18 cellular contexts compared by ENCODE assay signal in the genomic region with DNA sequence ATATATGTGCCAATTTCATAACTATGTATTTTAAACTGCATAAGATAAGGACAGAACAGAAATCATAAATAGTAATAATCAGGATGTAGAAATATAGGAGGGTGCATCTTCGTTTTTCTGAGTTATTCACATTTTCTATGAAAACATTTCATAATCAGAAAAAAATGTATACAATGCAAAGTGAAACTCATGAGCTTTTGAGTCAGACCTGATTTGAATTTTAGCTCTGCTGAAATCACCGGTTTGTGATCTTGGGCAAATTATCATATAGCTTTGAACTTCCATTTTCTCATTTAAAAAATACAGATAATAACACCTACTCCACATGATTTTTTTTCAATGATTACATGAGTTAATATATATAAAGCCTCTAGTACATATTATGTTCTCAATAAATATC.
DNase-seq lines count a peak whose midpoint lies in the region; ATAC-seq and TF ChIP-seq lines count a peak whose summit lies in the region.
"Had no signal": no experiment of that assay in that cellular context is flagged by ENCODE, and none has a peak within 500 bp of the region (broad histone marks: within the 10 kb centered on the region; RNA-seq: fewer than 3 reads in every experiment).

No MANE protein-coding gene starts in this region.

- intact Hi-C loops in MCF 10A (cut with micrococcal nuclease): no loop called here
- intact Hi-C loops in breast epithelium (cut with DNase I; ENCODE audit: low total_unique reads): no loop called here
- intact Hi-C loops in activated CD4-positive, alpha-beta T cell treated with anti-CD3 and anti-CD28 coated beads for 36 hours (cut with DNase I, micrococcal nuclease): no loop called here

- CTCF ChIA-PET in MCF 10A (lab: Yijun Ruan, JAX): interaction anchor here (0.5 to 1.2 kb wide), 4 partner anchors 166 to 321 kb away, joined by 3 to 5 read pairs (median 3); no protein-coding TSS in a partner anchor
- CTCF ChIA-PET in activated CD4-positive, alpha-beta T cell treated with anti-CD3 and anti-CD28 coated beads for 36 hours (lab: Charles Lee): no interaction called here

- H3K27ac ChIP-seq in breast epithelium: no peak overlapping the region
- H3K27ac ChIP-seq in smooth muscle cell (ENCODE audit: low read depth): peak overlapping the region; percentile 48
- H3K27ac ChIP-seq: 22Rv1, PC-9 had no signal

- H3K9me3 Mint-ChIP-seq in MCF 10A (ENCODE audit: unreplicated experiment): peaks cover 15% of the 10 kb centered on the region
- no peaks in the 10 kb centered on the region for H3K9me3 Mint-ChIP-seq in activated CD4-positive, alpha-beta T cell treated with anti-CD3 and anti-CD28 coated beads for 36 hours (ENCODE audit: low read depth)
- H3K9me3 Mint-ChIP-seq: CD4-positive, alpha-beta T cell had no signal

- H3K79me2 ChIP-seq in smooth muscle cell (ENCODE audit: low read depth): no peaks in the 10 kb centered on the region

- H4K20me1 ChIP-seq in smooth muscle cell (ENCODE audit: low read depth): no peaks in the 10 kb centered on the region

- H2AFZ ChIP-seq in smooth muscle cell (ENCODE audit: low read depth): peak overlapping the region; percentile 54
- H2AFZ ChIP-seq: PC-9 had no signal

- peak overlapping the region; percentile 66 for H3K27ac Mint-ChIP-seq in MCF 10A (ENCODE audit: low read depth, unreplicated experiment)
- H3K27ac Mint-ChIP-seq in activated CD4-positive, alpha-beta T cell treated with anti-CD3 and anti-CD28 coated beads for 36 hours: no peak overlapping the region
- H3K27ac Mint-ChIP-seq: CD4-positive, alpha-beta T cell had no signal

- no peak for DNase-seq in MCF 10A (ENCODE audit: unreplicated experiment)
- no peak for DNase-seq in breast epithelium (ENCODE audit: low spot score in 2 of 2)
- peak; percentile 62 for DNase-seq in adipocyte (ENCODE audit: low read depth)
- DNase-seq in epithelial cell of esophagus (ENCODE audit: low read depth): peak; percentile 73
- DNase-seq in smooth muscle cell (lab: John Stamatoyannopoulos, UW; ENCODE audit: unreplicated experiment): no peak
- no peak for DNase-seq in stimulated activated CD4-positive, alpha-beta T cell treated with anti-CD3 and anti-CD28 coated beads, Interleukin-4, amount 100 ng/mL, for 1 hour
- DNase-seq in activated CD4-positive, alpha-beta T cell treated with anti-CD3 and anti-CD28 coated beads for 36 hours: no peak
- DNase-seq: BE2C; Calu3; CD4-positive, alpha-beta T cell; DMS53; GOT3; NCI-H1436 treated with DMSO at 0.1 percent for 48 hours; NCI-H2029 treated with DMSO at 0.1 percent for 48 hours; NCI-H748 treated with DMSO at 0.1 percent for 48 hours; PC-9 had no signal

- no peaks in the 10 kb centered on the region for H3K27me3 ChIP-seq in breast epithelium
- H3K27me3 ChIP-seq in adipocyte (replicated peaks; ENCODE audit: control insufficient read depth, insufficient read depth, low read length): no peaks in the 10 kb centered on the region
- H3K27me3 ChIP-seq in smooth muscle cell (ENCODE audit: low read depth): no peaks in the 10 kb centered on the region
- H3K27me3 ChIP-seq: BE2C had no signal

- H3K4me1 Mint-ChIP-seq in MCF 10A (ENCODE audit: insufficient read depth, unreplicated experiment): peaks cover 32% of the 10 kb centered on the region
- H3K4me1 Mint-ChIP-seq in activated CD4-positive, alpha-beta T cell treated with anti-CD3 and anti-CD28 coated beads for 36 hours: no peaks in the 10 kb centered on the region

- no peaks in the 10 kb centered on the region for H3K36me3 Mint-ChIP-seq in MCF 10A (ENCODE audit: insufficient read depth, unreplicated experiment)
- H3K36me3 Mint-ChIP-seq in activated CD4-positive, alpha-beta T cell treated with anti-CD3 and anti-CD28 coated beads for 36 hours (ENCODE audit: low read depth): no peaks in the 10 kb centered on the region

- no peak overlapping the region for H3K4me3 Mint-ChIP-seq in MCF 10A (ENCODE audit: unreplicated experiment)
- H3K4me3 Mint-ChIP-seq in activated CD4-positive, alpha-beta T cell treated with anti-CD3 and anti-CD28 coated beads for 36 hours: no peak overlapping the region
- H3K4me3 Mint-ChIP-seq: CD4-positive, alpha-beta T cell had no signal

- H3F3A ChIP-seq in smooth muscle cell (ENCODE audit: low read depth): no peaks in the 10 kb centered on the region

- POLR2A ChIA-PET in MCF 10A (lab: Yijun Ruan, JAX): interaction anchor here (0.5 to 5.9 kb wide), 11 partner anchors 12 to 339 kb away, joined by 3 to 77 read pairs (median 4); a partner anchor contains a TSS
- POLR2A ChIA-PET in activated CD4-positive, alpha-beta T cell treated with anti-CD3 and anti-CD28 coated beads for 36 hours (lab: Charles Lee): no interaction called here

- TF ChIP-seq CTCF in MCF 10A (IDR thresholded peaks at IDR 0.05; ENCODE audit: unreplicated experiment) (no peak), breast epithelium (IDR thresholded peaks at IDR 0.05) (no peak), epithelial cell of esophagus (IDR thresholded peaks at IDR 0.05; ENCODE audit: insufficient read depth, low read depth, low read length, missing control alignments) (no peak), smooth muscle cell (IDR thresholded peaks at IDR 0.05; ENCODE audit: borderline replicate concordance, insufficient read depth, poor library complexity, severe bottlenecking) (no peak)

- BruUV-seq in MCF 10A (replicated peaks; lab: Mats Ljungman, UMichigan): no TSS peak

- no peak overlapping the region for H3K4me3 ChIP-seq in breast epithelium
- no peak overlapping the region for H3K4me3 ChIP-seq in adipocyte (ENCODE audit: low read length)
- H3K4me3 ChIP-seq in epithelial cell of esophagus (ENCODE audit: low read length): no peak overlapping the region
- no peak overlapping the region for H3K4me3 ChIP-seq in smooth muscle cell
- H3K4me3 ChIP-seq: PC-9 had no signal

- H3K9ac ChIP-seq in adipocyte (ENCODE audit: low read length) (no peak overlapping the region), smooth muscle cell (ENCODE audit: low read depth) (no peak overlapping the region)

- WGBS in smooth muscle cell (ENCODE audit: low lambda C conversion rate): 65% methylated on average over 2 of the region's 2 CpGs

- no peaks in the 10 kb centered on the region for H3K9me3 ChIP-seq in breast epithelium
- H3K9me3 ChIP-seq in adipocyte (ENCODE audit: control insufficient read depth, low read length): peaks cover 6% of the 10 kb centered on the region
- H3K9me3 ChIP-seq in smooth muscle cell (replicated peaks; ENCODE audit: low read depth): no peaks in the 10 kb centered on the region
- H3K9me3 ChIP-seq: BE2C had no signal

- H3K4me1 ChIP-seq in breast epithelium (no peaks in the 10 kb centered on the region), adipocyte (ENCODE audit: control insufficient read depth, insufficient read depth, low read length) (no peaks in the 10 kb centered on the region), smooth muscle cell (ENCODE audit: low read depth) (peaks cover 26% of the 10 kb centered on the region)
- H3K4me1 ChIP-seq: BE2C had no signal

- no peak for TF ChIP-seq POLR2A in breast epithelium (IDR thresholded peaks at IDR 0.05)

- H3K36me3 ChIP-seq in breast epithelium (no peaks in the 10 kb centered on the region), adipocyte (ENCODE audit: control insufficient read depth, insufficient read depth, low read length, severe bottlenecking) (no peaks in the 10 kb centered on the region), smooth muscle cell (ENCODE audit: low read depth) (no peaks in the 10 kb centered on the region)
- H3K36me3 ChIP-seq: BE2C had no signal

- H3K4me2 ChIP-seq in smooth muscle cell: no peak overlapping the region
- H3K4me2 ChIP-seq: PC-9 had no signal

- H3K27me3 Mint-ChIP-seq in MCF 10A (ENCODE audit: insufficient read depth, unreplicated experiment): no peaks in the 10 kb centered on the region
- peaks cover 10% of the 10 kb centered on the region for H3K27me3 Mint-ChIP-seq in activated CD4-positive, alpha-beta T cell treated with anti-CD3 and anti-CD28 coated beads for 36 hours

- no peak for ATAC-seq in activated CD4-positive, alpha-beta T cell treated with anti-CD3 and anti-CD28 coated beads for 36 hours
- ATAC-seq in HG02938 (IDR thresholded peaks at IDR 0.05; ENCODE audit: unreplicated experiment): no peak

Comparison
In these comparisons a context has a peak if more than half of its experiments do, and no peak if none do; other contexts are left out.
1. DNase-seq: peak in adipocyte (single experiment) and epithelial cell of esophagus (single experiment); none in MCF 10A (single experiment), breast epithelium (0 of 2), smooth muscle cell (single experiment), stimulated activated CD4-positive, alpha-beta T cell treated with anti-CD3 and anti-CD28 coated beads, Interleukin-4, amount 100 ng/mL, for 1 hour (single experiment) and activated CD4-positive, alpha-beta T cell treated with anti-CD3 and anti-CD28 coated beads for 36 hours (single experiment).